28 cellular contexts compared by ENCODE assay signal in the genomic region with DNA sequence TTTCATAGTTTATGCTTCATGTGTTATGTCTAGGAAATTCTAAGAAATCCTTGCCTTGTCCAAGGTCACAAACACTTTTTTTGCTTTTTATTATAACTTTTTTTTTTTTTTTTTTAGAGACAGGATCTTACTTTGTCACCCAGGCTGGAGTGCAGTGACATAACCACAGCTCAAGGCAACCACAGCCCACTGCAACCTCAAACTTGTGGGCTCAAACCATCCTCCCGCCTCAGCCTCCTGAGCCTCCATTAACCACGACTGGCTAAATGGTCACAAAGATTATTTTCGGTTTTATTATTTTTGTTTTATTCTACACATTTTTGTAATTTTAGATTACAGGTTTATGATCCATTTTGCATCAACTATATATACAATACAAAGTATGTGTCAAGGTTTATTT.
"Had no signal": no experiment of that assay in that cellular context is flagged by ENCODE, and none has a peak within 500 bp of the region (broad histone marks: within the 10 kb centered on the region; RNA-seq: fewer than 3 reads in every experiment).

No MANE protein-coding gene starts in this region.

- H2AFZ ChIP-seq: hepatocyte, neural progenitor cell, parathyroid adenoma had no signal

- H3K36me3 Mint-ChIP-seq: mesothelial cell of epicardium, neural progenitor cell had no signal

- H3K27me3 Mint-ChIP-seq: stimulated activated naive CD8-positive, alpha-beta T cell treated with anti-CD3 and anti-CD28 coated beads, Interleukin-15, amount 100 ng/mL, for 72 hours had no signal

- H3K4me1 Mint-ChIP-seq: mesothelial cell of epicardium; nephron; neural progenitor cell; stimulated activated naive CD8-positive, alpha-beta T cell treated with anti-CD3 and anti-CD28 coated beads, Interleukin-15, amount 100 ng/mL, for 72 hours had no signal

- ATAC-seq: foreskin keratinocyte; gastroesophageal sphincter; heart left ventricle; left cardiac atrium; left lung; mucosa of descending colon; naive thymus-derived CD4-positive, alpha-beta T cell; right lobe of liver; stimulated activated naive CD8-positive, alpha-beta T cell treated with anti-CD3 and anti-CD28 coated beads, Interleukin-15, amount 100 ng/mL, for 72 hours; upper lobe of right lung had no signal

- H3K4me3 ChIP-seq: esophagus muscularis mucosa, gastroesophageal sphincter, heart left ventricle, hepatocyte, left lung, mucosa of descending colon, neural progenitor cell, right lobe of liver, suprapubic skin, transverse colon, upper lobe of right lung, uterus had no signal

- H3K4me3 Mint-ChIP-seq: dendritic cell treated with granulocyte-macrophage colony-stimulating factor and Interleukin-4, amounts not matched to agents 40 ng/mL and 50 ng/mL, for 4 days; mesothelial cell of epicardium; naive thymus-derived CD4-positive, alpha-beta T cell; nephron; neural progenitor cell; stimulated activated naive CD8-positive, alpha-beta T cell treated with anti-CD3 and anti-CD28 coated beads, Interleukin-15, amount 100 ng/mL, for 72 hours had no signal

- H3K4me2 ChIP-seq: hepatocyte, neural progenitor cell had no signal

- H3K27ac ChIP-seq: esophagus muscularis mucosa, foreskin keratinocyte, gastroesophageal sphincter, heart left ventricle, hepatocyte, left lung, neural progenitor cell, parathyroid adenoma, right lobe of liver, suprapubic skin, transverse colon, upper lobe of right lung, uterus had no signal

- H3K9ac ChIP-seq: neural progenitor cell, parathyroid adenoma had no signal

- H3K4me1 ChIP-seq: esophagus muscularis mucosa, foreskin keratinocyte, gastroesophageal sphincter, heart left ventricle, left lung, neural progenitor cell, parathyroid adenoma, right lobe of liver, suprapubic skin, transverse colon, upper lobe of right lung, uterus had no signal

- H3K36me3 ChIP-seq: esophagus muscularis mucosa, gastroesophageal sphincter, heart left ventricle, left lung, neural progenitor cell, right lobe of liver, suprapubic skin, transverse colon, upper lobe of right lung, uterus had no signal

- DNase-seq: effector CD8-positive, alpha-beta T cell; foreskin keratinocyte; heart left ventricle; left cardiac atrium; left lung; mesenchymal stem cell; mucosa of descending colon; naive thymus-derived CD4-positive, alpha-beta T cell; right lobe of liver; small intestine; stimulated activated CD4-positive, alpha-beta T cell treated with anti-CD3 and anti-CD28 coated beads, Interleukin-15, amount 100 ng/mL, for 24 hours; stimulated activated CD4-positive, alpha-beta T cell treated with anti-CD3 and anti-CD28 coated beads, Interleukin-4, amount 100 ng/mL, for 1 hour; stimulated activated CD8-positive, alpha-beta memory T cell treated with anti-CD3 and anti-CD28 coated beads, Interleukin-4, amount 100 ng/mL, for 48 hours; stimulated activated naive CD4-positive, alpha-beta T cell; transverse colon; upper lobe of right lung; uterus had no signal

- H3K9me3 Mint-ChIP-seq: dendritic cell treated with granulocyte-macrophage colony-stimulating factor and Interleukin-4, amounts not matched to agents 40 ng/mL and 50 ng/mL, for 4 days; mesothelial cell of epicardium; nephron; neural progenitor cell; stimulated activated naive CD8-positive, alpha-beta T cell treated with anti-CD3 and anti-CD28 coated beads, Interleukin-15, amount 100 ng/mL, for 72 hours had no signal

- H3K9me3 ChIP-seq: esophagus muscularis mucosa, gastroesophageal sphincter, heart left ventricle, left lung, mucosa of descending colon, right lobe of liver, suprapubic skin, transverse colon, upper lobe of right lung had no signal

- H3K79me2 ChIP-seq: hepatocyte, parathyroid adenoma had no signal

- H3K27ac Mint-ChIP-seq: dendritic cell treated with granulocyte-macrophage colony-stimulating factor and Interleukin-4, amounts not matched to agents 40 ng/mL and 50 ng/mL, for 4 days; mesothelial cell of epicardium; naive thymus-derived CD4-positive, alpha-beta T cell; nephron; neural progenitor cell; progenitor cell of endocrine pancreas; stimulated activated naive CD8-positive, alpha-beta T cell treated with anti-CD3 and anti-CD28 coated beads, Interleukin-15, amount 100 ng/mL, for 72 hours had no signal

- H3K27me3 ChIP-seq: foreskin keratinocyte, right lobe of liver, transverse colon, uterus had no signal
